ENCODE assay signal across 1 cellular context in the genomic region with DNA sequence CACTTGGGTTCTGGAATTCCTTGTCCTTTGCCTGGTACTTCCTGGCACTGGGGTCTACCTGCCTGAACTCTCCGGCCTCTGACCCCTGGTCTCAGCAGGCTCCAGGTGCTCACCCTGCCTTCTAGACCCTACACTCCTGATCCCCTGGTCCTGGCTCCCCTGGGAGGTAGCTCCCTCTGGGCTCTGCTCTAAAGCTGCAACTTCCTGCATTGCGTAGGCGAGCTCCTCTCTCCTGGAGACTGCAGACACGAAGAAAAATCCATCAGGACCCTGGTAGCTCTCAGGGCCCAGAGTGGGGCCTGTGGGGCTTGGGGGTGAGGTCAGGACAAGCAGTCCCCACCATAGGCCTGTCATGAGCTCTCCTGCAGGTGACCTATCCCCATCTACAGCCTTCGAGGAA.
TF ChIP-seq lines count a peak whose summit lies in the region.

No MANE protein-coding gene starts in this region.

TF ChIP-seq in SK-N-SH, 30 proteins besides CTCF, POLR2A, EP300 and RAD21:
- no peak for TF ChIP-seq ELF1 (IDR thresholded peaks at IDR 0.05)
